8 cellular contexts compared by ENCODE assay signal in genomic region chr6:42547407-42548329, GRCh38. TPM values are rescaled to one million over a fixed set of nuclear protein-coding genes. Genes with fewer than 3 reads are reported as not detected.
DNase-seq lines count a peak whose midpoint lies in the region; ATAC-seq and TF ChIP-seq lines count a peak whose summit lies in the region.

No MANE protein-coding gene starts in this region.

- POLR2A ChIA-PET in BJ (lab: Charles Lee) = interaction anchor here (0.6 to 1.1 kb wide), 3 partner anchors 16 to 329 kb away, joined by 3 to 4 read pairs (median 3); partner anchors contain the start of gene UBR2

- H3K27me3 Mint-ChIP-seq in endodermal cell (ENCODE audit: insufficient read depth) = peaks cover 2% of the 10 kb centered on the region
- no peaks in the 10 kb centered on the region for H3K27me3 Mint-ChIP-seq in mesothelial cell of epicardium (ENCODE audit: low read depth)

- H3K9me3 Mint-ChIP-seq in endodermal cell (no peaks in the 10 kb centered on the region), mesothelial cell of epicardium (no peaks in the 10 kb centered on the region)

- DNase-seq in BJ (ENCODE audit: low read depth) (no peak), HT1080 (ENCODE audit: low read depth) (peak; percentile 74), endodermal cell (peak; percentile 95), mesothelial cell of epicardium (ENCODE audit: low spot score in 2 of 2, unreplicated experiment in 2 of 2) (peak; percentile 82 to 95)
- DNase-seq in NK-92 treated with Interleukin-12 subunit alpha and Interleukin-12 subunit beta, amount 100 ng/mL, for 24 hours (lab: John Stamatoyannopoulos, UW) = peak; percentile 70
- DNase-seq in activated CD8-positive, alpha-beta memory T cell treated with anti-CD3 and anti-CD28 coated beads, Interleukin-2, amount 50 U/mL, for 24 hours (ENCODE audit: extremely low read depth) = peak; percentile 63
- peak; percentile 78 for DNase-seq in stimulated activated CD8-positive, alpha-beta memory T cell treated with anti-CD3 and anti-CD28 coated beads, Interleukin-15, amount 100 ng/mL, for 1 hour (ENCODE audit: low read depth)

- H3K4me3 Mint-ChIP-seq in endodermal cell (peak overlapping the region; percentile 57), mesothelial cell of epicardium (peak overlapping the region; percentile 77)

- H3K4me3 ChIP-seq in BJ (ENCODE audit: low read depth, low read length) (peak overlapping the region; percentile 45), endodermal cell (ENCODE audit: low read length) (peak overlapping the region; percentile 82)

- peak overlapping the region; percentile 84 for H3K27ac ChIP-seq in endodermal cell (ENCODE audit: low read depth, low read length)

- H3K36me3 Mint-ChIP-seq in endodermal cell (ENCODE audit: low read depth) (no peaks in the 10 kb centered on the region), mesothelial cell of epicardium (no peaks in the 10 kb centered on the region)

- H3K27ac Mint-ChIP-seq in endodermal cell (no peak overlapping the region), mesothelial cell of epicardium (peak overlapping the region; percentile 88)

- H3K9me3 ChIP-seq in endodermal cell (ENCODE audit: control insufficient read depth, low read length) = no peaks in the 10 kb centered on the region

- TF ChIP-seq CTCF in BJ (IDR thresholded peaks at IDR 0.05; ENCODE audit: insufficient read depth, low read depth, low read length) (peak; percentile 100), endodermal cell (conservative IDR thresholded peaks at IDR 0.05) (peak; percentile 100), mesothelial cell of epicardium (IDR thresholded peaks at IDR 0.05; ENCODE audit: unreplicated experiment) (peak; percentile 98)

- ATAC-seq in GM19395 (IDR thresholded peaks at IDR 0.05; ENCODE audit: unreplicated experiment) = peak; percentile 65

- WGBS in endodermal cell (ENCODE audit: insufficient coverage in 1 of 2, insufficient read length in 1 of 2), 2 experiments = 11 to 21% methylated on average over 8 to 27 of the region's 27 CpGs

- H3K36me3 ChIP-seq in BJ (ENCODE audit: control insufficient read depth, insufficient read depth, low read length) (no peaks in the 10 kb centered on the region), endodermal cell (ENCODE audit: control insufficient read depth, insufficient read depth, low read length) (no peaks in the 10 kb centered on the region)

- H3K9ac ChIP-seq in endodermal cell (ENCODE audit: extremely low read depth, low read length, poor library complexity, severe bottlenecking) = no peak overlapping the region

- no peaks in the 10 kb centered on the region for H3K4me1 ChIP-seq in endodermal cell (ENCODE audit: control insufficient read depth, insufficient read depth, low read length)

- H3K4me1 Mint-ChIP-seq in endodermal cell (peaks cover 2% of the 10 kb centered on the region), mesothelial cell of epicardium (peaks cover 16% of the 10 kb centered on the region)

- CTCF ChIA-PET in BJ (lab: Yijun Ruan, JAX) = interaction anchor here (0.7 to 4.7 kb wide), 58 partner anchors 8 to 491 kb away, joined by 3 to 63 read pairs (median 4); partner anchors contain the start of gene UBR2

- H3K27me3 ChIP-seq in BJ (ENCODE audit: control insufficient read depth, insufficient read depth, low read length) (no peaks in the 10 kb centered on the region), endodermal cell (ENCODE audit: control insufficient read depth, insufficient read depth, low read length, poor library complexity, severe bottlenecking) (no peaks in the 10 kb centered on the region)

RNA-seq across cellular contexts. Expression of gene UBR2, which starts 16.2 kb away (rescaled TPM):
- polyA plus RNA-seq in BJ (2011; rRNA removed) = 9.8 and 18.2 TPM in 2 replicates
- 14.9 and 15.3 TPM in 2 replicates for polyA minus RNA-seq in BJ (2011; rRNA and poly(A)+ RNA removed)
- total RNA-seq in HT1080 (2014; rRNA removed; shearing (Covaris generic)) = 13.0 and 14.9 TPM in 2 replicates
- polyA plus RNA-seq in HT1080 (2015; cell fraction: cytosol; rRNA removed) = 5.4 and 8.7 TPM in 2 replicates
- 33.3 and 38.2 TPM in 2 replicates for polyA plus RNA-seq in HT1080 (2015; cell fraction: nucleus; rRNA removed)
- total RNA-seq in endodermal cell = 10 to 100 TPM; 21.6 to 22.5 TPM
- 12.3 TPM for polyA plus RNA-seq in endodermal cell (2013, experiment 1 of 2)
- polyA plus RNA-seq in endodermal cell (2013, experiment 2 of 2) = 11.3 TPM
- total RNA-seq in mesothelial cell of epicardium = 26.8 to 28.4 TPM (median 28.2 TPM) in 3 replicates
